In the genomic region with DNA sequence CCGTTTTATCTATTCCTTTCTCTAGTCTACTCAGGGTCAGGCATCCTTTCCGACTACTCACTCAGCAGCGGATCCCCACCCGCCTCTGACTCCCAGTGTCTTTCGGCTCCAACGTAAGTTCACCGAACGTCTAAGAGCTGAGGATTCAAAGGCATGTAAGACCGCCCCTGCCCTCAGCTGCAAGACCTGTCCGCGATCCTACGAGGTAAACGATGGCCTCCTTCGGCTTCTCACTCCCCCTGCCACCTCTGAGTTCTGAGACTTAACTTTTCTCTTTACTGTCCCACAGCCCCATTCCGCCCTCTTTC, we compare ENCODE assay signal across 8 cellular contexts. TPM values are rescaled to one million over a fixed set of nuclear protein-coding genes. Genes with fewer than 3 reads are reported as not detected.
A peak's percentile ranks its signal among the peaks of the same experiment; 100 is the strongest.
DNase-seq lines count a peak whose midpoint lies in the region; ATAC-seq and TF ChIP-seq lines count a peak whose summit lies in the region.

No MANE protein-coding gene starts in this region.

- no peaks in the 10 kb centered on the region for H3K27me3 Mint-ChIP-seq in T-helper 1 cell treated with Interleukin-12 subunit alpha and Interleukin-12 subunit beta and Interleukin-4 antibody, amounts not matched to agents 30 μg/mL and 1 μg/mL, for 36 hours (ENCODE audit: low read depth)
- H3K27me3 Mint-ChIP-seq in chondrocyte (ENCODE audit: low read depth), result no peaks in the 10 kb centered on the region
- H3K27me3 Mint-ChIP-seq in natural killer cell treated with Interleukin-12 subunit alpha and Interleukin-12 subunit beta and Interleukin-15 and Interleukin-18, amount 100 ng/mL, for 72 hours, result no peaks in the 10 kb centered on the region

- TF ChIP-seq CTCF in chondrocyte (IDR thresholded peaks at IDR 0.05), result no peak

- peak overlapping the region; percentile 97 for H3K27ac Mint-ChIP-seq in T-helper 1 cell treated with Interleukin-12 subunit alpha and Interleukin-12 subunit beta and Interleukin-4 antibody, amounts not matched to agents 30 μg/mL and 1 μg/mL, for 36 hours
- peak overlapping the region; percentile 97 for H3K27ac Mint-ChIP-seq in chondrocyte (ENCODE audit: unreplicated experiment)
- H3K27ac Mint-ChIP-seq in natural killer cell treated with Interleukin-12 subunit alpha and Interleukin-12 subunit beta and Interleukin-15 and Interleukin-18, amount 100 ng/mL, for 72 hours, result peak overlapping the region; percentile 98 to 100

- H3K27ac ChIP-seq in HUES48 (ENCODE audit: low read depth, low read length), result peak overlapping the region; percentile 86

- peaks cover 54% of the 10 kb centered on the region for H3K4me1 Mint-ChIP-seq in T-helper 1 cell treated with Interleukin-12 subunit alpha and Interleukin-12 subunit beta and Interleukin-4 antibody, amounts not matched to agents 30 μg/mL and 1 μg/mL, for 36 hours (ENCODE audit: low read depth)
- H3K4me1 Mint-ChIP-seq in chondrocyte (ENCODE audit: low read depth), result peaks cover 26% of the 10 kb centered on the region
- H3K4me1 Mint-ChIP-seq in natural killer cell treated with Interleukin-12 subunit alpha and Interleukin-12 subunit beta and Interleukin-15 and Interleukin-18, amount 100 ng/mL, for 72 hours (ENCODE audit: low read depth in 2 of 2), result peaks cover 58 to 71% of the 10 kb centered on the region in 2 donors

- peak overlapping the region; percentile 69 for H3K9ac ChIP-seq in HUES48 (ENCODE audit: low read depth, low read length)

- H3K27me3 ChIP-seq in HUES48 (ENCODE audit: control insufficient read depth, insufficient read depth, low read length), result no peaks in the 10 kb centered on the region; the same call in 1 of the 2 replicates

- DNase-seq in T-helper 1 cell (no peak), chondrocyte (ENCODE audit: low spot score) (no peak), amniotic stem cell (lab: John Stamatoyannopoulos, UW) (no peak)
- no peak for DNase-seq in natural killer cell treated with Interleukin-12 subunit alpha and Interleukin-12 subunit beta and Interleukin-15 and Interleukin-18, amount 100 ng/mL, for 72 hours (ENCODE audit: low spot score)

- no peaks in the 10 kb centered on the region for H3K9me3 ChIP-seq in HUES48 (ENCODE audit: control insufficient read depth, insufficient read depth, low read length)

- peaks cover 7% of the 10 kb centered on the region for H3K4me1 ChIP-seq in HUES48 (ENCODE audit: control insufficient read depth, insufficient read depth, low read length)

- H3K4me3 Mint-ChIP-seq in T-helper 1 cell treated with Interleukin-12 subunit alpha and Interleukin-12 subunit beta and Interleukin-4 antibody, amounts not matched to agents 30 μg/mL and 1 μg/mL, for 36 hours, result peak overlapping the region; percentile 100
- H3K4me3 Mint-ChIP-seq in chondrocyte (ENCODE audit: unreplicated experiment), result peak overlapping the region; percentile 100
- H3K4me3 Mint-ChIP-seq in natural killer cell treated with Interleukin-12 subunit alpha and Interleukin-12 subunit beta and Interleukin-15 and Interleukin-18, amount 100 ng/mL, for 72 hours, result peak overlapping the region; percentile 100

- ATAC-seq in natural killer cell treated with Interleukin-12 subunit alpha and Interleukin-12 subunit beta and Interleukin-15 and Interleukin-18, amount 100 ng/mL, for 72 hours, result peak in 1 of 2 donors; percentile 1
- ATAC-seq in HG02759 (IDR thresholded peaks at IDR 0.05; ENCODE audit: unreplicated experiment), result no peak
- ATAC-seq in HG02798 (IDR thresholded peaks at IDR 0.05; ENCODE audit: poor library complexity, unreplicated experiment), result no peak

- H3K4me3 ChIP-seq in HUES48 (ENCODE audit: low read depth, low read length), result peak overlapping the region; percentile 84

- peaks cover 36% of the 10 kb centered on the region for H3K36me3 ChIP-seq in HUES48 (ENCODE audit: control insufficient read depth, insufficient read depth, low read length)

- no peaks in the 10 kb centered on the region for H3K9me3 Mint-ChIP-seq in T-helper 1 cell treated with Interleukin-12 subunit alpha and Interleukin-12 subunit beta and Interleukin-4 antibody, amounts not matched to agents 30 μg/mL and 1 μg/mL, for 36 hours
- no peaks in the 10 kb centered on the region for H3K9me3 Mint-ChIP-seq in chondrocyte (ENCODE audit: low read depth)
- H3K9me3 Mint-ChIP-seq in natural killer cell treated with Interleukin-12 subunit alpha and Interleukin-12 subunit beta and Interleukin-15 and Interleukin-18, amount 100 ng/mL, for 72 hours, result no peaks in the 10 kb centered on the region

- peaks cover 62% of the 10 kb centered on the region for H3K36me3 Mint-ChIP-seq in T-helper 1 cell treated with Interleukin-12 subunit alpha and Interleukin-12 subunit beta and Interleukin-4 antibody, amounts not matched to agents 30 μg/mL and 1 μg/mL, for 36 hours (ENCODE audit: low read depth)
- H3K36me3 Mint-ChIP-seq in chondrocyte (ENCODE audit: low read depth), result peaks cover 26% of the 10 kb centered on the region
- H3K36me3 Mint-ChIP-seq in natural killer cell treated with Interleukin-12 subunit alpha and Interleukin-12 subunit beta and Interleukin-15 and Interleukin-18, amount 100 ng/mL, for 72 hours, result peaks cover 50% of the 10 kb centered on the region

RNA-seq across cellular contexts. Expression of gene SUPT4H1, which starts 0.3 kb away (rescaled TPM):
- total RNA-seq in chondrocyte, result 57.4 to 71.8 TPM (median 62.9 TPM) in 3 replicates
- total RNA-seq in natural killer cell treated with Interleukin-12 subunit alpha and Interleukin-12 subunit beta and Interleukin-15 and Interleukin-18, amount 100 ng/mL, for 72 hours, result 100 to 1,000 TPM in 1 of 2 donors, 10 to 100 TPM in 1; 84.0 to 143 TPM

RNA-seq across cellular contexts. Expression of gene TSPOAP1, which starts 23.1 kb away (rescaled TPM):
- total RNA-seq in chondrocyte, result 1.3 to 2.0 TPM in 2 of 3 replicates, not detected in the other
- 10 to 100 TPM; 54.0 to 82.3 TPM for total RNA-seq in natural killer cell treated with Interleukin-12 subunit alpha and Interleukin-12 subunit beta and Interleukin-15 and Interleukin-18, amount 100 ng/mL, for 72 hours

Comparison
In these comparisons a context has a peak if more than half of its experiments do, and no peak if none do; other contexts are left out.
1. RNA of gene TSPOAP1, which starts 23.1 kb away (total RNA-seq): 54.0 to 82.3 TPM in natural killer cell treated with Interleukin-12 subunit alpha and Interleukin-12 subunit beta and Interleukin-15 and Interleukin-18, amount 100 ng/mL, for 72 hours; 1.3 to 2.0 TPM in chondrocyte; every median in the first group is over 10 times any median in the second.
2. Peak in every context shown above with its lines, with median percentiles within 50 percentile points of each other: H3K27ac Mint-ChIP-seq and H3K4me3 Mint-ChIP-seq.